Comparison of ENCODE assay signal across 8 cellular contexts in the genomic region with DNA sequence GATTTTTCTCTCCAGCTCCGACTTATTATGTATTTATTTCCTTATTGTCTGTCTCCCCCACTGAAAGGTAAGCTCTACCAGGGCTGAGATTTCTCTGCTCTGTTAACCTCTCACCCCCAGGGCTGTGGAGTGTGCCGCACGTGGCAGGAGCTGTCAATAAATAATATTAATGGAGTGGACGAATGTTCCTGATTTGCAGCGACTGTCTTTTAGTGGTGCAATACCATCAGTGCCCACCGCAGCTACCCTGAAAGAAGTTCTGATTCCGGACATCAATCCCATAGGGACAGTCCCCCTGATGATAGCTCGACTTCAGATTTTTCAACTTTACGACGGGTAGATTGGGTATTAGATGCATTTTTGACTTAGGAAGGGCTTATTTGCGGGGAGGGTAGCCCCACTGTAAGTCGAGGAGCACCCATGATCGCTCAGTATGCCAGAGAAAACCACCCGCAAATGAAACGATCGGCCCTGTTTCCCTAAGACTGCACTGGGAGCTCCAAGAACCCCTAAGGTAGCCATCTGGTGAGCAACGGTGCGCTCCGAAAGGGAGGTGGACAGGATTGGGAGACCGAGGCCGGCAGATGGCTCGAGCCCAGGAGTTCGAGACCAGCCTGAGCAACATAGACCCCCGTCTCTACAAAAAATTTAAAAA. TPM values are rescaled to one million over a fixed set of nuclear protein-coding genes. Genes with fewer than 3 reads are reported as not detected.
DNase-seq lines count a peak whose midpoint lies in the region; ATAC-seq and TF ChIP-seq lines count a peak whose summit lies in the region.

No MANE protein-coding gene starts in this region.

- peaks cover 31% of the 10 kb centered on the region for H3K27me3 ChIP-seq in gastroesophageal sphincter

- no peaks in the 10 kb centered on the region for H3K9me3 ChIP-seq in gastroesophageal sphincter

- H3K36me3 ChIP-seq in gastroesophageal sphincter = no peaks in the 10 kb centered on the region

- peaks cover 6% of the 10 kb centered on the region for H3K36me3 Mint-ChIP-seq in activated naive CD4-positive, alpha-beta T cell treated with anti-CD3 and anti-CD28 coated beads for 36 hours (ENCODE audit: low read depth)
- H3K36me3 Mint-ChIP-seq in T-cell = peaks cover 3% of the 10 kb centered on the region

- H3K4me3 ChIP-seq in gastroesophageal sphincter = peak overlapping the region; percentile 71 to 98
- peak overlapping the region; percentile 83 for H3K4me3 ChIP-seq in skeletal muscle cell (ENCODE audit: low read depth, low read length)

- H3K4me1 ChIP-seq in gastroesophageal sphincter = peaks cover 0 to 42% (median 12%) of the 10 kb centered on the region in 3 donors

- ATAC-seq in T-cell (replicated peaks in 1 of 4) (no peak), gastroesophageal sphincter (no peak), GM18868 (IDR thresholded peaks at IDR 0.05; ENCODE audit: unreplicated experiment) (no peak)

- peak overlapping the region; percentile 79 for H3K27ac Mint-ChIP-seq in activated naive CD4-positive, alpha-beta T cell treated with anti-CD3 and anti-CD28 coated beads for 36 hours
- peak overlapping the region; percentile 74 to 83 for H3K27ac Mint-ChIP-seq in T-cell

- POLR2A ChIA-PET in T-cell (lab: Charles Lee) = no interaction called here

- CTCF ChIA-PET in activated naive CD4-positive, alpha-beta T cell treated with anti-CD3 and anti-CD28 coated beads for 36 hours (lab: Charles Lee) = interaction anchor here (0.6 to 1.5 kb wide), 6 partner anchors 14 to 123 kb away, joined by 3 to 11 read pairs (median 6); no protein-coding TSS in a partner anchor
- CTCF ChIA-PET in T-cell (lab: Charles Lee) = interaction anchor here (0.6 to 1.9 kb wide), 6 partner anchors 13 to 82 kb away, joined by 3 to 4 read pairs (median 3); a partner anchor contains a TSS

- H3K4me3 Mint-ChIP-seq in activated naive CD4-positive, alpha-beta T cell treated with anti-CD3 and anti-CD28 coated beads for 36 hours = peak overlapping the region; percentile 84
- peak overlapping the region; percentile 82 to 85 (median 83) for H3K4me3 Mint-ChIP-seq in T-cell

- 34 to 40% methylated on average over 4 to 8 of the region's 24 CpGs for WGBS in gastroesophageal sphincter (ENCODE audit: low coverage in 1 of 2), 2 donors

- peaks cover 4% of the 10 kb centered on the region for H3K27me3 Mint-ChIP-seq in activated naive CD4-positive, alpha-beta T cell treated with anti-CD3 and anti-CD28 coated beads for 36 hours (ENCODE audit: low read depth)
- peaks cover 3 to 6% of the 10 kb centered on the region in 2 donors for H3K27me3 Mint-ChIP-seq in T-cell

- intact Hi-C loops in activated naive CD4-positive, alpha-beta T cell treated with anti-CD3 and anti-CD28 coated beads for 36 hours (cut with micrococcal nuclease) = loop anchor here (1.0 to 10.0 kb wide), 8 partner anchors 15 to 1789 kb away; a partner anchor contains a TSS

- no peak for TF ChIP-seq POLR2A in gastroesophageal sphincter (IDR thresholded peaks at IDR 0.05)

- no peaks in the 10 kb centered on the region for H3K9me3 Mint-ChIP-seq in activated naive CD4-positive, alpha-beta T cell treated with anti-CD3 and anti-CD28 coated beads for 36 hours
- H3K9me3 Mint-ChIP-seq in T-cell = no peaks in the 10 kb centered on the region

- H3K4me1 Mint-ChIP-seq in activated naive CD4-positive, alpha-beta T cell treated with anti-CD3 and anti-CD28 coated beads for 36 hours (ENCODE audit: low read depth) = peaks cover 39% of the 10 kb centered on the region
- H3K4me1 Mint-ChIP-seq in T-cell = peaks cover 57 to 62% (median 59%) of the 10 kb centered on the region in 3 donors

- peak overlapping the region in 3 of 4 donors; percentile 94 to 98 (median 96) for H3K27ac ChIP-seq in gastroesophageal sphincter

- no peak for TF ChIP-seq EP300 in gastroesophageal sphincter (IDR thresholded peaks at IDR 0.05)

- TF ChIP-seq CTCF in gastroesophageal sphincter (IDR thresholded peaks at IDR 0.05) = no peak

- peak; percentile 8 for DNase-seq in activated naive CD4-positive, alpha-beta T cell treated with anti-CD3 and anti-CD28 coated beads for 36 hours
- no peak for DNase-seq in activated naive CD4-positive, alpha-beta T cell treated with anti-CD3 and anti-CD28 coated beads, Interleukin-2, amount 50 U/mL, for 16 hours
- DNase-seq in T-cell (peak in 1 of 34 experiments; percentile 8), skeletal muscle cell (ENCODE audit: low read depth) (no peak), NCI-H2107 treated with DMSO at 0.1 percent for 48 hours (lab: John Stamatoyannopoulos, UW; ENCODE audit: unreplicated experiment) (no peak), cerebellar nuclear complex (lab: John Stamatoyannopoulos, UW) (no peak)

RNA-seq across cellular contexts. Expression of a gene that starts 1.0 kb away (rescaled TPM):
- 10 to 100 TPM; 31.5 to 34.7 TPM for total RNA-seq in activated naive CD4-positive, alpha-beta T cell treated with anti-CD3 and anti-CD28 coated beads for 36 hours
- total RNA-seq in T-cell (10 to 100 TPM; 37.3 to 45.0 (median 43.0) TPM), gastroesophageal sphincter (10 to 100 TPM; 27.2 to 57.0 (median 44.1) TPM)
